In genomic region chr12:46373303-46374182, GRCh38 we compare ENCODE assay signal across 1 cellular context.
TF ChIP-seq lines count a peak whose summit lies in the region.

No MANE protein-coding gene starts in this region.

TF ChIP-seq in HepG2, 621 proteins besides CTCF, POLR2A, EP300 and RAD21 (continued from another document):
- TF ChIP-seq, protein P1, sequence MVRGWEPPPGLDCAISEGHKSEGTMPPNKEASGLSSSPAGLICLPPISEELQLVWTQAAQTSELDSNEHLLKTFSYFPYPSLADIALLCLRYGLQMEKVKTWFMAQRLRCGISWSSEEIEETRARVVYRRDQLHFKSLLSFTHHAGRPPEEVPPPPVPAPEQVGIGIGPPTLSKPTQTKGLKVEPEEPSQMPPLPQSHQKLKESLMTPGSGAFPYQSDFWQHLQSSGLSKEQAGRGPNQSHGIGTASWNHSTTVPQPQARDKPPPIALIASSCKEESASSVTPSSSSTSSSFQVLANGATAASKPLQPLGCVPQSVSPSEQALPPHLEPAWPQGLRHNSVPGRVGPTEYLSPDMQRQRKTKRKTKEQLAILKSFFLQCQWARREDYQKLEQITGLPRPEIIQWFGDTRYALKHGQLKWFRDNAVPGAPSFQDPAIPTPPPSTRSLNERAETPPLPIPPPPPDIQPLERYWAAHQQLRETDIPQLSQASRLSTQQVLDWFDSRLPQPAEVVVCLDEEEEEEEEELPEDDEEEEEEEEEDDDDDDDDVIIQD (CRISPR knock-in tag; IDR thresholded peaks at IDR 0.05; ENCODE audit: low read depth): peak; percentile 34; the same call in 1 of the 2 replicates
